Comparison of ENCODE assay signal across 8 cellular contexts in the genomic region with DNA sequence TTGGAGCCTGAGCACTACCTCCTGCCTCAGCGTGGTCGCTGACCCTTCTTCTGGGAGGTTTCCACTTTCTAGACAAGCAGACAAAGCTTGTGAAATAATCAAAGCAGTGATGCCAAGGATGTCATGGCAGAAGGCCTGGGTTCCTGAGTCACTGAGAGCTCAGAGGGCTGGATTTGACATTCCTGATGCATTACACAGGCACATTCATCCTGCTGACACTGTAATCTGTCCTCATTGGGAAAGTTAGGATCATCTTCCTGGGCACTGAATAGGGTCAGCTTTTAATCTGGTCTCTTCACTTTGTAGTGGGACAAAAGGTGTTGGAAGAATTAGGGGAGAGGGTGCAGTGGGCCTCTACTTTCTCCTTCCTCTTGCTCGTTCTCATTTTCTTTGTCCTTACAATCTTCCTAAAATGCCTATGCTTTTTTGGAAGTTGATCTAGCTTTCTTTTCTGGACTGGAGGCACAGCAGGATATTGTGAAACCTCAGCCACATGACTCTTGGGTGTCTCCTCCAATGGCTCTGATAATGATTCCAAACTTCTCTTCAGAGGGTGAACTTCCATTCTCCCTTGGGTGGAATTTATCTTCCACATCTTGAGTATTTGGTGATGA. TPM values are rescaled to one million over a fixed set of nuclear protein-coding genes. Genes with fewer than 3 reads are reported as not detected.
A peak's percentile ranks its signal among the peaks of the same experiment; 100 is the strongest.
DNase-seq lines count a peak whose midpoint lies in the region; TF ChIP-seq lines count a peak whose summit lies in the region.

No MANE protein-coding gene starts in this region.

- H3K36me3 ChIP-seq in skeletal muscle tissue (ENCODE audit: control insufficient read depth in 3 of 3, insufficient read depth in 3 of 3, low read length in 3 of 3) = no peaks in the 10 kb centered on the region

- peaks cover 10% of the 10 kb centered on the region for H3K4me1 Mint-ChIP-seq in activated CD4-positive, alpha-beta T cell treated with anti-CD3 and anti-CD28 coated beads, Interleukin-2, amount 10 ng/mL, durations not matched to agents 24 days and 14 days

- H3K27me3 Mint-ChIP-seq in activated CD4-positive, alpha-beta T cell treated with anti-CD3 and anti-CD28 coated beads, Interleukin-2, amount 10 ng/mL, durations not matched to agents 24 days and 14 days = no peaks in the 10 kb centered on the region

- intact Hi-C loops in activated CD4-positive, alpha-beta T cell treated with anti-CD3 and anti-CD28 coated beads, Interleukin-2, amount 10 ng/mL, durations not matched to agents 24 days and 14 days (cut with micrococcal nuclease) = no loop called here

- no peak for TF ChIP-seq CTCF in HFF-Myc (IDR thresholded peaks at IDR 0.05; ENCODE audit: low read depth, low read length, missing control alignments)

- DNase-seq in HFF-Myc (ENCODE audit: extremely low read depth, low read depth) = peak; percentile 91
- DNase-seq in amniotic epithelial cell (ENCODE audit: low read depth) = peak; percentile 98
- DNase-seq in hepatic stellate cell (ENCODE audit: low spot score) = peak; percentile 79
- no peak for DNase-seq in activated CD4-positive, alpha-beta T cell treated with anti-CD3 and anti-CD28 coated beads, Interleukin-2, amount 10 ng/mL, durations not matched to agents 24 days and 14 days
- DNase-seq in NCI-H524 (lab: John Stamatoyannopoulos, UW) = no peak
- DNase-seq in stimulated activated CD4-positive, alpha-beta T cell treated with anti-CD3 and anti-CD28 coated beads, Interleukin-12 subunit alpha, Interleukin-12 subunit beta, amount 100 ng/mL, for 4 hours = no peak
- no peak for DNase-seq in NK-92 (lab: John Stamatoyannopoulos, UW; ENCODE audit: unreplicated experiment)

- H3K4me3 ChIP-seq in HFF-Myc (replicated peaks; ENCODE audit: low read depth, low read length) (peak overlapping the region; percentile 19), skeletal muscle tissue (ENCODE audit: low read length in 3 of 3) (peak overlapping the region; percentile 20 to 62 (median 24))

- peak overlapping the region in 2 of 3 donors; percentile 35 to 63 for H3K9ac ChIP-seq in skeletal muscle tissue (ENCODE audit: low read depth in 1 of 3, low read length in 3 of 3)

- no peak overlapping the region for H3K27ac Mint-ChIP-seq in activated CD4-positive, alpha-beta T cell treated with anti-CD3 and anti-CD28 coated beads, Interleukin-2, amount 10 ng/mL, durations not matched to agents 24 days and 14 days

- H3K27me3 ChIP-seq in skeletal muscle tissue (ENCODE audit: control insufficient read depth in 3 of 3, insufficient read depth in 3 of 3, low read length in 3 of 3) = no peaks in the 10 kb centered on the region

- H3K4me1 ChIP-seq in skeletal muscle tissue (ENCODE audit: control insufficient read depth in 3 of 3, insufficient read depth in 3 of 3, low read length in 3 of 3) = peaks cover 15 to 18% (median 15%) of the 10 kb centered on the region in 3 donors

- H3K9me3 Mint-ChIP-seq in activated CD4-positive, alpha-beta T cell treated with anti-CD3 and anti-CD28 coated beads, Interleukin-2, amount 10 ng/mL, durations not matched to agents 24 days and 14 days = peaks cover under 1% of the 10 kb centered on the region

- peaks cover 23% of the 10 kb centered on the region for H3K36me3 Mint-ChIP-seq in activated CD4-positive, alpha-beta T cell treated with anti-CD3 and anti-CD28 coated beads, Interleukin-2, amount 10 ng/mL, durations not matched to agents 24 days and 14 days (ENCODE audit: low read depth)

- H3K9me3 ChIP-seq in skeletal muscle tissue (ENCODE audit: control insufficient read depth in 3 of 3, low read length in 3 of 3) = no peaks in the 10 kb centered on the region

- H3K4me3 Mint-ChIP-seq in activated CD4-positive, alpha-beta T cell treated with anti-CD3 and anti-CD28 coated beads, Interleukin-2, amount 10 ng/mL, durations not matched to agents 24 days and 14 days = no peak overlapping the region

- H3K27ac ChIP-seq in skeletal muscle tissue (ENCODE audit: low read depth, low read length) = peak overlapping the region; percentile 89

RNA-seq across cellular contexts. Expression of a gene that starts 29.6 kb away (rescaled TPM):
- 9.4 TPM for total RNA-seq in skeletal muscle tissue
- 22.2 and 23.4 TPM in 2 replicates for total RNA-seq in activated CD4-positive, alpha-beta T cell treated with anti-CD3 and anti-CD28 coated beads, Interleukin-2, amount 10 ng/mL, durations not matched to agents 24 days and 14 days

Comparison
In these comparisons a context has a peak if more than half of its experiments do, and no peak if none do; other contexts are left out.
1. DNase-seq: peak in HFF-Myc (single experiment), amniotic epithelial cell (single experiment) and hepatic stellate cell (single experiment); none in activated CD4-positive, alpha-beta T cell treated with anti-CD3 and anti-CD28 coated beads, Interleukin-2, amount 10 ng/mL, durations not matched to agents 24 days and 14 days (single experiment), NCI-H524 (0 of 2), stimulated activated CD4-positive, alpha-beta T cell treated with anti-CD3 and anti-CD28 coated beads, Interleukin-12 subunit alpha, Interleukin-12 subunit beta, amount 100 ng/mL, for 4 hours (single experiment) and NK-92 (single experiment).